8 cellular contexts compared by ENCODE assay signal in the genomic region with DNA sequence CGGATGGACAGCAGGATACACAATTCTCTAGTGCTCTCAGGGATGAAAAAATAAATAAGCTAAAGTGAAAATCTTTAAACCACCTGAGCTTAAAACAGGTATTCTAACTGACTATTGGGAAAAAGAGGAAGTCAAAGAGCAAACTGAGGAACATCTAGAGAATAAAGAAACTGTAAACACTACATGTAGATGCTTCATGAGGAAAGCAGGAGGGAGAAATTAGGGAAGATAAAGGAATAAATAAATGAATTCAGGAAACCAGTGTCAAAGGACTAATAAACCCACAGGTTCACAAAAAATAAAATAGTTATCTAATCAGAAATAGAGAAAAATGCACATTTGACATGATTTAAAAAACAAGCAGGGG. TPM values are rescaled to one million over a fixed set of nuclear protein-coding genes. Genes with fewer than 3 reads are reported as not detected.
DNase-seq lines count a peak whose midpoint lies in the region; ATAC-seq and TF ChIP-seq lines count a peak whose summit lies in the region.

No MANE protein-coding gene starts in this region.

- CTCF ChIA-PET in activated CD8-positive, alpha-beta memory T cell treated with anti-CD3 and anti-CD28 coated beads, Interleukin-2, amount 10 ng/mL, durations not matched to agents 7 days and 5 days (lab: Charles Lee): interaction anchor here (1.0 to 3.9 kb wide), 3 partner anchors 14 to 208 kb away, joined by 3 to 24 read pairs (median 3); no protein-coding TSS in a partner anchor

- H3K36me3 Mint-ChIP-seq in activated CD8-positive, alpha-beta memory T cell treated with anti-CD3 and anti-CD28 coated beads, Interleukin-2, amount 10 ng/mL, durations not matched to agents 7 days and 5 days: peaks cover 11% of the 10 kb centered on the region
- H3K36me3 Mint-ChIP-seq in immature natural killer cell: no peaks in the 10 kb centered on the region

- H3K4me1 ChIP-seq in thyroid gland: peaks cover 5 to 18% of the 10 kb centered on the region in 2 donors

- H3K9me3 ChIP-seq in WERI-Rb-1 (ENCODE audit: severe bottlenecking): no peaks in the 10 kb centered on the region
- no peaks in the 10 kb centered on the region for H3K9me3 ChIP-seq in thyroid gland

- 0 to 3% methylated on average over 1 of the region's 1 CpG for WGBS in thyroid gland, 2 donors

- H3K27me3 Mint-ChIP-seq in activated CD8-positive, alpha-beta memory T cell treated with anti-CD3 and anti-CD28 coated beads, Interleukin-2, amount 10 ng/mL, durations not matched to agents 7 days and 5 days: no peaks in the 10 kb centered on the region
- H3K27me3 Mint-ChIP-seq in immature natural killer cell (ENCODE audit: low read depth in 3 of 3): peaks cover 9 to 11% (median 10%) of the 10 kb centered on the region in 3 donors

- DNase-seq in activated CD8-positive, alpha-beta memory T cell treated with anti-CD3 and anti-CD28 coated beads, Interleukin-2, amount 10 ng/mL, durations not matched to agents 7 days and 5 days: no peak
- no peak for DNase-seq in activated CD8-positive, alpha-beta memory T cell treated with anti-CD3 and anti-CD28 coated beads for 24 hours
- no peak for DNase-seq in WERI-Rb-1
- DNase-seq in immature natural killer cell: no peak
- DNase-seq in thyroid gland: no peak
- no peak for DNase-seq in HK-2 (ENCODE audit: unreplicated experiment)
- no peak for DNase-seq in NCI-H345 (lab: John Stamatoyannopoulos, UW)
- DNase-seq in AG08396 (ENCODE audit: low spot score): no peak

- H3K4me1 Mint-ChIP-seq in activated CD8-positive, alpha-beta memory T cell treated with anti-CD3 and anti-CD28 coated beads, Interleukin-2, amount 10 ng/mL, durations not matched to agents 7 days and 5 days: peaks cover 40% of the 10 kb centered on the region
- H3K4me1 Mint-ChIP-seq in immature natural killer cell: peaks cover 24 to 48% of the 10 kb centered on the region in 2 donors

- intact Hi-C loops in thyroid gland (cut with DNase I): no loop called here

- TF ChIP-seq POLR2A in thyroid gland (IDR thresholded peaks at IDR 0.05): no peak

- H3K4me3 Mint-ChIP-seq in activated CD8-positive, alpha-beta memory T cell treated with anti-CD3 and anti-CD28 coated beads, Interleukin-2, amount 10 ng/mL, durations not matched to agents 7 days and 5 days: peak overlapping the region; percentile 97
- peak overlapping the region; percentile 92 to 97 (median 96) for H3K4me3 Mint-ChIP-seq in immature natural killer cell

- H3K4me3 ChIP-seq in WERI-Rb-1 (ENCODE audit: low read depth, low read length) (peak overlapping the region; percentile 97), thyroid gland (replicated peaks in 1 of 3) (peak overlapping the region in 1 of 3 donors; percentile 77)

- H3K27ac Mint-ChIP-seq in activated CD8-positive, alpha-beta memory T cell treated with anti-CD3 and anti-CD28 coated beads, Interleukin-2, amount 10 ng/mL, durations not matched to agents 7 days and 5 days: peak overlapping the region; percentile 92
- H3K27ac Mint-ChIP-seq in immature natural killer cell: peak overlapping the region; percentile 94 to 98 (median 95)

- ATAC-seq in activated CD8-positive, alpha-beta memory T cell treated with anti-CD3 and anti-CD28 coated beads, Interleukin-2, amount 10 ng/mL, durations not matched to agents 7 days and 5 days: no peak

- peak overlapping the region; percentile 26; the same call in 1 of the 2 replicates for H3K27ac ChIP-seq in WERI-Rb-1
- H3K27ac ChIP-seq in thyroid gland: peak overlapping the region; percentile 65 to 94 (median 90)

- TF ChIP-seq CTCF in WERI-Rb-1 (IDR thresholded peaks at IDR 0.05; ENCODE audit: low read depth, low read length) (no peak), thyroid gland (IDR thresholded peaks at IDR 0.05) (no peak)

- H3K27me3 ChIP-seq in WERI-Rb-1 (ENCODE audit: insufficient read depth, low read depth, severe bottlenecking) (no peaks in the 10 kb centered on the region), thyroid gland (no peaks in the 10 kb centered on the region)

- no peaks in the 10 kb centered on the region for H3K36me3 ChIP-seq in WERI-Rb-1
- H3K36me3 ChIP-seq in thyroid gland: no peaks in the 10 kb centered on the region

- no peaks in the 10 kb centered on the region for H3K9me3 Mint-ChIP-seq in activated CD8-positive, alpha-beta memory T cell treated with anti-CD3 and anti-CD28 coated beads, Interleukin-2, amount 10 ng/mL, durations not matched to agents 7 days and 5 days (ENCODE audit: low read depth)
- no peaks in the 10 kb centered on the region for H3K9me3 Mint-ChIP-seq in immature natural killer cell

RNA-seq across cellular contexts. Expression of gene MCCC1, which starts 0.5 kb away (rescaled TPM):
- total RNA-seq in activated CD8-positive, alpha-beta memory T cell treated with anti-CD3 and anti-CD28 coated beads, Interleukin-2, amount 10 ng/mL, durations not matched to agents 7 days and 5 days: 10 to 100 TPM; 30.8 to 44.7 TPM
- 10 to 100 TPM; 15.2 to 35.5 (median 23.0) TPM for polyA plus RNA-seq in immature natural killer cell
- total RNA-seq in thyroid gland: 10 to 100 TPM; 32.9 to 59.6 (median 46.3) TPM
